ENCODE assay signal across 20 cellular contexts in the genomic region with DNA sequence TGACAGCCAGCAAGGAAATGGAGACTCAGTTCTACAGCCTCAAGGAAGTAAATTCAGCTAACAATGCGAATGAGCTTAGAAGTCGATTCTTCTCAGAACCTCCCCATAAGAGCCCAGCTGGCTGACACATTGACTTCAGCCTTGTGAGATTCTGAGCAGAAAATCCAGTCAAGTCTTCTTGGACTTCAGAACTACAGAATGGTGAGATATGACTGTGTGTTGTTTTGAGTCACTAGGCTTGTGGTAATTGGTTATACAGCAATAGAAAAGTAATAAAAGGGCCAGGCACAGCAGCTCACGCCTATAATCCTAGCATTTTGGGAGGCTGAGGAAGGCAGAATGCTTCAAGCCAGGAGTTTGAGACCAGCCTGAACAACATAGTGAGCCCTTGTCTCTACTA.
"Had no signal": no experiment of that assay in that cellular context is flagged by ENCODE, and none has a peak within 500 bp of the region (broad histone marks: within the 10 kb centered on the region; RNA-seq: fewer than 3 reads in every experiment).

No MANE protein-coding gene starts in this region.

- DNase-seq: activated CD4-positive, alpha-beta T cell treated with anti-CD3 and anti-CD28 coated beads, Interleukin-2, amount 50 U/mL, for 1 hour; activated CD4-positive, CD25-positive, alpha-beta regulatory T cell; activated naive CD4-positive, alpha-beta T cell treated with Interleukin-2 at 50 U/mL for 16 hours; activated naive CD8-positive, alpha-beta T cell treated with anti-CD3 and anti-CD28 coated beads, Interleukin-2, amount 50 U/mL, for 24 hours; aorta; brain microvascular endothelial cell; central memory CD4-positive, alpha-beta T cell; foreskin melanocyte; glutamatergic neuron; hippocampal formation; pancreas; right lobe of liver; stimulated activated CD4-positive, alpha-beta T cell treated with anti-CD3 and anti-CD28 coated beads, Interleukin-4, amount 100 ng/mL, for 1 hour; T-cell; testis; upper lobe of right lung had no signal

- H3K27me3 ChIP-seq: brain microvascular endothelial cell, pancreas, testis, upper lobe of right lung had no signal

- H3K4me1 ChIP-seq: testis, upper lobe of right lung had no signal

- H3K9me3 ChIP-seq: pancreas, right lobe of liver, testis, upper lobe of right lung had no signal

- H3K36me3 ChIP-seq: brain microvascular endothelial cell, pancreas, right lobe of liver, upper lobe of right lung had no signal

- H3K4me3 ChIP-seq: lung, pancreas, right lobe of liver, smooth muscle cell, testis, upper lobe of right lung had no signal

- ATAC-seq: activated naive CD8-positive, alpha-beta T cell treated with anti-CD3 and anti-CD28 coated beads, Interleukin-2, amount 50 U/mL, for 24 hours; T-cell; upper lobe of right lung had no signal

- H3K4me2 ChIP-seq: smooth muscle cell had no signal

- FAIRE-seq: colon, keratinocyte, pancreas had no signal

- H3K27ac ChIP-seq: brain microvascular endothelial cell, pancreas, right lobe of liver, testis, upper lobe of right lung had no signal
